Comparison of ENCODE assay signal across 8 cellular contexts in the genomic region with DNA sequence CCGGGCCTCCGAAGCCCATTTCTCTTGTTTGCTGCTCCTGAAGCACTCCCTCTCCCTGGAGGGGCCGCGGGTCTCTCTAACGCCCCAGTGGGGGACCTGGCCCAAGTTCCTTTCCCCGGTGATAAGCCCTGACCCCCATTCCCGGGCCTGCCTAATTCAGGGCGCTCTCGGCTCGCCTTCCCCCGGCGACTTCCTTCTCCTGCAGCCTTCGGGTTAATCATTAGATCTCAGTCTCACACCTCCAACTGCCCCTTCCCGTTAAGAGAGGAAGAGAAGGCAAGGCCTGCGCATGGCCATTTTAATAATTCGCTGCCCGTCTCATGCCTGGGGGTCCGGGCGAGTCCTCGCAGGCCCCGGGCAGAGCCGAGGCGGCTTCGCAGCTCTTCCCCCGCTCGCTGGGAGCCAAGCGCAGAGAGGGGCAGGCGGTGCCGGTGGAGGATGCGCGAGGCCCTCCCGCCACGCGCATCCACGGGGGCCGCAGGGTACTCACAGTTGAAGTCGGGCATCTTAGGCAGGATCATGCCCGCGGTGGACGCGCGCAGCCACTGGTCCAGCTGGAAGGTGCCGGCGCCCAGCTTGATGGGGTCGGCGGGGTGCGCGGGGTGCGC. TPM values are rescaled to one million over a fixed set of nuclear protein-coding genes. Genes with fewer than 3 reads are reported as not detected.
DNase-seq lines count a peak whose midpoint lies in the region; ATAC-seq and TF ChIP-seq lines count a peak whose summit lies in the region.

No MANE protein-coding gene starts in this region.

- TF ChIP-seq CTCF in coronary artery (IDR thresholded peaks at IDR 0.05) (no peak), testis (IDR thresholded peaks at IDR 0.05) (no peak), prostate gland (IDR thresholded peaks at IDR 0.05) (no peak)

- no peaks in the 10 kb centered on the region for H3K36me3 Mint-ChIP-seq in activated naive CD4-positive, alpha-beta T cell treated with anti-CD3 and anti-CD28 coated beads, Interleukin-2, amount 50 U/mL, for 24 hours

- no peak overlapping the region for H3K27ac Mint-ChIP-seq in activated naive CD4-positive, alpha-beta T cell treated with anti-CD3 and anti-CD28 coated beads, Interleukin-2, amount 50 U/mL, for 24 hours

- H3K9me3 ChIP-seq in testis (no peaks in the 10 kb centered on the region), prostate gland (no peaks in the 10 kb centered on the region)

- peak; percentile 37 for ATAC-seq in HG03571 (IDR thresholded peaks at IDR 0.05; ENCODE audit: unreplicated experiment)

- no peak for TF ChIP-seq POLR2A in testis (IDR thresholded peaks at IDR 0.05)
- TF ChIP-seq POLR2A in prostate gland (IDR thresholded peaks at IDR 0.05), result no peak

- no peak for DNase-seq in activated naive CD4-positive, alpha-beta T cell treated with anti-CD3 and anti-CD28 coated beads, Interleukin-2, amount 50 U/mL, for 16 hours
- DNase-seq in coronary artery (ENCODE audit: low spot score) (no peak), testis (no peak), NCI-H774 (lab: John Stamatoyannopoulos, UW) (no peak), prostate gland (ENCODE audit: low spot score) (no peak), iPS-NIHi7 (ENCODE audit: extremely low spot score) (no peak)

- H3K27ac ChIP-seq in coronary artery (no peak overlapping the region), testis (no peak overlapping the region), prostate gland (no peak overlapping the region)

- peaks cover 21% of the 10 kb centered on the region for H3K4me1 Mint-ChIP-seq in activated naive CD4-positive, alpha-beta T cell treated with anti-CD3 and anti-CD28 coated beads, Interleukin-2, amount 50 U/mL, for 24 hours

- WGBS in testis, 2 donors, result 0 to 1% methylated on average over 14 to 41 of the region's 49 CpGs
- 3% methylated on average over 29 of the region's 49 CpGs for WGBS in prostate gland

- H3K36me3 ChIP-seq in testis (ENCODE audit: low read depth, missing control alignments) (no peaks in the 10 kb centered on the region), prostate gland (no peaks in the 10 kb centered on the region)

- intact Hi-C loops in testis (cut with DNase I; ENCODE audit: low total_unique reads), result no loop called here
- intact Hi-C loops in prostate gland (cut with DNase I), result no loop called here

- no peaks in the 10 kb centered on the region for H3K9me3 Mint-ChIP-seq in activated naive CD4-positive, alpha-beta T cell treated with anti-CD3 and anti-CD28 coated beads, Interleukin-2, amount 50 U/mL, for 24 hours

- H3K27me3 ChIP-seq in testis, result no peaks in the 10 kb centered on the region
- peaks cover 37% of the 10 kb centered on the region for H3K27me3 ChIP-seq in prostate gland (replicated peaks; ENCODE audit: insufficient read depth)

- H3K4me3 ChIP-seq in coronary artery, result peak overlapping the region; percentile 68
- peak overlapping the region; percentile 9 to 15 for H3K4me3 ChIP-seq in testis
- H3K4me3 ChIP-seq in prostate gland, result peak overlapping the region in 1 of 2 donors; percentile 18

- H3K4me3 Mint-ChIP-seq in activated naive CD4-positive, alpha-beta T cell treated with anti-CD3 and anti-CD28 coated beads, Interleukin-2, amount 50 U/mL, for 24 hours, result peak overlapping the region; percentile 42

- H3K27me3 Mint-ChIP-seq in activated naive CD4-positive, alpha-beta T cell treated with anti-CD3 and anti-CD28 coated beads, Interleukin-2, amount 50 U/mL, for 24 hours, result peaks cover 49% of the 10 kb centered on the region

- H3K4me1 ChIP-seq in testis (peaks cover 12% of the 10 kb centered on the region), prostate gland (replicated peaks) (no peaks in the 10 kb centered on the region)

RNA-seq across cellular contexts. Expression of gene MNX1, which starts 1.2 kb away (rescaled TPM):
- 1 to 10 TPM; 3.0 to 3.3 TPM for total RNA-seq in testis
- 1.5 TPM for polyA plus RNA-seq in testis (ENCODE audit: insufficient read depth, low read depth, low replicate concordance)
- 1 to 10 TPM; 2.2 to 2.9 TPM for total RNA-seq in prostate gland

RNA-seq across cellular contexts. Expression of gene NOM1, which starts 59.8 kb away (rescaled TPM):
- total RNA-seq in testis (10 to 100 TPM; 42.8 to 47.1 TPM), prostate gland (10 to 100 TPM; 10.4 to 24.3 TPM)
- polyA plus RNA-seq in testis (ENCODE audit: insufficient read depth, low read depth, low replicate concordance), result 20.2 TPM
